7 cellular contexts compared by ENCODE assay signal in the genomic region with DNA sequence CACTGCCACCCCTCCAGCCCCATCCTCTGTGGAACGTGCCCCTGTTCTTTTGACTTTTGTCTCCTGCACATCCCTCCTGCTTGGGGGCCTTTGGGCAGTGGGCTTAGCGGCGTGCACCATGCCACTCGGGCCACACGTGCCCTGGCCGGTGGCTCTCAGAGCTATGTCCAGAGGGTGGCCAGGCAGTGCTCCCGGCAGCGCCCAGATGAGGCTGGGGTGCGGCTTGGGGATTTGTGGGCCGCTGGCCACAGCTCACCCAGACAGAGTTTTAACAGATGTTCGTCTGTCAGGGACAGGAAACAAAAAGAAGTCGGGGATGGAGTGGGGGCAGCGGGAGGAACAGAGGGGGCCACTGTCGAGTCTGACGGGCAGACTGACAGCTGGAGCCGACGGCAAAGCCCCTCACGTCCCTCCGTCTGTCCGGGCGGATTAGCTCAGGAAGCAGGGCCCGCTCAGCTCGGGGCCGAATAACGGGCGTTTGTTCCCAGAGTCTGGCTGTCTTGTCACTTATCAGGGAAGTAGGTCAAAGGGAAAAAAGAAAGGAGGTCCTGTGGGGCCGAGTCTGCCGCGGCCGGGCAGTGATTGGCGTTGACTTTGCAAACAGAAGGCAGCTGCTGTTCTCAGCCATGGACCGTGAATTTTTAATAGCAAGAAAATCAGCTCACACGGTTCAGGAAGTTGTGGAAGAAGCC.
DNase-seq lines count a peak whose midpoint lies in the region; ATAC-seq and TF ChIP-seq lines count a peak whose summit lies in the region.

No MANE protein-coding gene starts in this region.

- H3K9me3 Mint-ChIP-seq in chondrocyte (ENCODE audit: low read depth): no peaks in the 10 kb centered on the region

- peaks cover 6% of the 10 kb centered on the region for H3K36me3 Mint-ChIP-seq in chondrocyte (ENCODE audit: low read depth)

- H3K4me3 ChIP-seq in liver (ENCODE audit: low read depth in 1 of 3, low read length in 3 of 3) (no peak overlapping the region), suprapubic skin (peak overlapping the region; percentile 11)

- peak overlapping the region; percentile 98 for H3K27ac Mint-ChIP-seq in chondrocyte (ENCODE audit: unreplicated experiment)

- 22% methylated on average over 33 of the region's 33 CpGs for WGBS in liver
- 37% methylated on average over 25 of the region's 33 CpGs for WGBS in suprapubic skin

- ATAC-seq in HG03432 (IDR thresholded peaks at IDR 0.05; ENCODE audit: unreplicated experiment): no peak

- no peak overlapping the region for H3K9ac ChIP-seq in liver (ENCODE audit: low read depth in 1 of 2, low read length in 2 of 2)

- no peaks in the 10 kb centered on the region for H3K27me3 Mint-ChIP-seq in chondrocyte (ENCODE audit: low read depth)

- DNase-seq in LHCN-M2 (ENCODE audit: low read depth) (peak; percentile 75), chondrocyte (ENCODE audit: low spot score) (no peak), suprapubic skin (ENCODE audit: low spot score in 2 of 2) (no peak), NOMO-1 treated with DMSO at 0.1 percent for 48 hours (lab: John Stamatoyannopoulos, UW; ENCODE audit: unreplicated experiment) (no peak), NCI-H2196 treated with DMSO at 0.1 percent for 48 hours (lab: John Stamatoyannopoulos, UW; ENCODE audit: unreplicated experiment) (no peak)

- H3K27me3 ChIP-seq in liver (ENCODE audit: control insufficient read depth in 4 of 4, insufficient read depth in 4 of 4, low read length in 3 of 4): no peaks in the 10 kb centered on the region
- no peaks in the 10 kb centered on the region for H3K27me3 ChIP-seq in suprapubic skin

- H3K9me3 ChIP-seq in liver (ENCODE audit: control insufficient read depth in 4 of 4, low read length in 3 of 4) (no peaks in the 10 kb centered on the region), suprapubic skin (no peaks in the 10 kb centered on the region)

- peak overlapping the region; percentile 78 to 79 for H3K27ac ChIP-seq in liver (ENCODE audit: low read depth in 1 of 2, low read length in 2 of 2)
- H3K27ac ChIP-seq in suprapubic skin: peak overlapping the region; percentile 73

- TF ChIP-seq POLR2A in suprapubic skin (IDR thresholded peaks at IDR 0.05): no peak

- TF ChIP-seq EP300 in suprapubic skin (IDR thresholded peaks at IDR 0.05): no peak

- peak overlapping the region; percentile 59 for H3K4me3 Mint-ChIP-seq in chondrocyte (ENCODE audit: unreplicated experiment)

- peaks cover 0 to 8% (median 2%) of the 10 kb centered on the region in 4 donors for H3K36me3 ChIP-seq in liver (ENCODE audit: control insufficient read depth in 4 of 4, insufficient read depth in 3 of 4, low read depth in 1 of 4, low read length in 3 of 4)
- H3K36me3 ChIP-seq in suprapubic skin: no peaks in the 10 kb centered on the region

- no peak for TF ChIP-seq CTCF in chondrocyte (IDR thresholded peaks at IDR 0.05)
- TF ChIP-seq CTCF in liver (IDR thresholded peaks at IDR 0.05; ENCODE audit: low read depth, low read length, missing input control): no peak
- no peak for TF ChIP-seq CTCF in suprapubic skin (IDR thresholded peaks at IDR 0.05)

- TF ChIP-seq RAD21 in liver (IDR thresholded peaks at IDR 0.05): peak; percentile 11 to 22

- H3K4me1 ChIP-seq in liver (ENCODE audit: control insufficient read depth in 4 of 4, insufficient read depth in 4 of 4, low read length in 3 of 4): peaks cover 36 to 74% (median 65%) of the 10 kb centered on the region in 4 donors
- H3K4me1 ChIP-seq in suprapubic skin: peaks cover 65% of the 10 kb centered on the region

- H3K4me1 Mint-ChIP-seq in chondrocyte (ENCODE audit: low read depth): peaks cover 68% of the 10 kb centered on the region

TF ChIP-seq in liver, 16 proteins besides CTCF, POLR2A, EP300 and RAD21:
- TF ChIP-seq NR2F2 (IDR thresholded peaks at IDR 0.05) (peak; percentile 45), HNF4G (IDR thresholded peaks at IDR 0.05) (no peak), HNF4A (conservative IDR thresholded peaks at IDR 0.05) (peak in 1 of 2 donors; percentile 43), EGR1 (IDR thresholded peaks at IDR 0.05; ENCODE audit: low read depth in 2 of 2) (no peak), FOXA1 (IDR thresholded peaks at IDR 0.05) (no peak), SP1 (IDR thresholded peaks at IDR 0.05) (peak; percentile 80), RXRA (IDR thresholded peaks at IDR 0.05) (peak; percentile 88 to 90), JUND (IDR thresholded peaks at IDR 0.05) (no peak), TAF1 (conservative IDR thresholded peaks at IDR 0.05) (no peak), FOXA2 (IDR thresholded peaks at IDR 0.05) (no peak), GABPA (IDR thresholded peaks at IDR 0.05 in 1 of 2, conservative IDR thresholded peaks at IDR 0.05 in 1 of 2) (peak in 1 of 2 donors; percentile 14), YY1 (IDR thresholded peaks at IDR 0.05) (peak; percentile 26)
- TF ChIP-seq, protein P1, sequence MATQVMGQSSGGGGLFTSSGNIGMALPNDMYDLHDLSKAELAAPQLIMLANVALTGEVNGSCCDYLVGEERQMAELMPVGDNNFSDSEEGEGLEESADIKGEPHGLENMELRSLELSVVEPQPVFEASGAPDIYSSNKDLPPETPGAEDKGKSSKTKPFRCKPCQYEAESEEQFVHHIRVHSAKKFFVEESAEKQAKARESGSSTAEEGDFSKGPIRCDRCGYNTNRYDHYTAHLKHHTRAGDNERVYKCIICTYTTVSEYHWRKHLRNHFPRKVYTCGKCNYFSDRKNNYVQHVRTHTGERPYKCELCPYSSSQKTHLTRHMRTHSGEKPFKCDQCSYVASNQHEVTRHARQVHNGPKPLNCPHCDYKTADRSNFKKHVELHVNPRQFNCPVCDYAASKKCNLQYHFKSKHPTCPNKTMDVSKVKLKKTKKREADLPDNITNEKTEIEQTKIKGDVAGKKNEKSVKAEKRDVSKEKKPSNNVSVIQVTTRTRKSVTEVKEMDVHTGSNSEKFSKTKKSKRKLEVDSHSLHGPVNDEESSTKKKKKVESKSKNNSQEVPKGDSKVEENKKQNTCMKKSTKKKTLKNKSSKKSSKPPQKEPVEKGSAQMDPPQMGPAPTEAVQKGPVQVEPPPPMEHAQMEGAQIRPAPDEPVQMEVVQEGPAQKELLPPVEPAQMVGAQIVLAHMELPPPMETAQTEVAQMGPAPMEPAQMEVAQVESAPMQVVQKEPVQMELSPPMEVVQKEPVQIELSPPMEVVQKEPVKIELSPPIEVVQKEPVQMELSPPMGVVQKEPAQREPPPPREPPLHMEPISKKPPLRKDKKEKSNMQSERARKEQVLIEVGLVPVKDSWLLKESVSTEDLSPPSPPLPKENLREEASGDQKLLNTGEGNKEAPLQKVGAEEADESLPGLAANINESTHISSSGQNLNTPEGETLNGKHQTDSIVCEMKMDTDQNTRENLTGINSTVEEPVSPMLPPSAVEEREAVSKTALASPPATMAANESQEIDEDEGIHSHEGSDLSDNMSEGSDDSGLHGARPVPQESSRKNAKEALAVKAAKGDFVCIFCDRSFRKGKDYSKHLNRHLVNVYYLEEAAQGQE (IDR thresholded peaks at IDR 0.05): no peak
- TF ChIP-seq, protein P2, sequence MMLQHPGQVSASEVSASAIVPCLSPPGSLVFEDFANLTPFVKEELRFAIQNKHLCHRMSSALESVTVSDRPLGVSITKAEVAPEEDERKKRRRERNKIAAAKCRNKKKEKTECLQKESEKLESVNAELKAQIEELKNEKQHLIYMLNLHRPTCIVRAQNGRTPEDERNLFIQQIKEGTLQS (IDR thresholded peaks at IDR 0.05): no peak
- TF ChIP-seq, protein P3, sequence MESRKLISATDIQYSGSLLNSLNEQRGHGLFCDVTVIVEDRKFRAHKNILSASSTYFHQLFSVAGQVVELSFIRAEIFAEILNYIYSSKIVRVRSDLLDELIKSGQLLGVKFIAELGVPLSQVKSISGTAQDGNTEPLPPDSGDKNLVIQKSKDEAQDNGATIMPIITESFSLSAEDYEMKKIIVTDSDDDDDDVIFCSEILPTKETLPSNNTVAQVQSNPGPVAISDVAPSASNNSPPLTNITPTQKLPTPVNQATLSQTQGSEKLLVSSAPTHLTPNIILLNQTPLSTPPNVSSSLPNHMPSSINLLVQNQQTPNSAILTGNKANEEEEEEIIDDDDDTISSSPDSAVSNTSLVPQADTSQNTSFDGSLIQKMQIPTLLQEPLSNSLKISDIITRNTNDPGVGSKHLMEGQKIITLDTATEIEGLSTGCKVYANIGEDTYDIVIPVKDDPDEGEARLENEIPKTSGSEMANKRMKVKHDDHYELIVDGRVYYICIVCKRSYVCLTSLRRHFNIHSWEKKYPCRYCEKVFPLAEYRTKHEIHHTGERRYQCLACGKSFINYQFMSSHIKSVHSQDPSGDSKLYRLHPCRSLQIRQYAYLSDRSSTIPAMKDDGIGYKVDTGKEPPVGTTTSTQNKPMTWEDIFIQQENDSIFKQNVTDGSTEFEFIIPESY (IDR thresholded peaks at IDR 0.05): no peak
- TF ChIP-seq, protein P4, sequence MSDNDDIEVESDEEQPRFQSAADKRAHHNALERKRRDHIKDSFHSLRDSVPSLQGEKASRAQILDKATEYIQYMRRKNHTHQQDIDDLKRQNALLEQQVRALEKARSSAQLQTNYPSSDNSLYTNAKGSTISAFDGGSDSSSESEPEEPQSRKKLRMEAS (IDR thresholded peaks at IDR 0.05): no peak
TF ChIP-seq in liver: peak in this region for 6.
